30 cellular contexts compared by ENCODE assay signal in the genomic region with DNA sequence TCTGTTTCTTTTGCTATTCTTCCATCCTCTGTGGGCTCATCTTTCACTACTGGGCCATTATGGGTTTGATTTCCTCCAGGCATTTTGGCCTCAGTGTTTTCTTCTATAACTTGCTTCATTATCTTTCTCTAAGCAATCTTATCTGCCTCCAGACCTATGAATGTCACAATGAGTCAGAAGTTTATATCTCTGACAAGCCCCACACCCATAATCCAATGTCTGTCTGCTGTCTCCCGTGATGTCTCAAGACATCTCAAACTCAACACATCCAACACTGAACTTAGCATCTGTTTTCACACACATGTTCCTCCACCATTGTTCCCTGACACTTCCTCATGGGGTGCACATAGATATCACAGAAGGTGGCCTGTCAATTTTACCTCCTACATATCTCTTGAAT. TPM values are rescaled to one million over a fixed set of nuclear protein-coding genes. Genes with fewer than 3 reads are reported as not detected.
"Had no signal": no experiment of that assay in that cellular context is flagged by ENCODE, and none has a peak within 500 bp of the region (broad histone marks: within the 10 kb centered on the region; RNA-seq: fewer than 3 reads in every experiment).

No MANE protein-coding gene starts in this region.

- H3K36me3 ChIP-seq: heart right ventricle, thyroid gland, upper lobe of right lung, WERI-Rb-1 had no signal

- H3K27ac ChIP-seq: foreskin keratinocyte, heart right ventricle, thyroid gland, upper lobe of right lung, WERI-Rb-1 had no signal

- H3K9me3 ChIP-seq: thyroid gland, upper lobe of right lung had no signal

- H3K27ac Mint-ChIP-seq: activated naive CD8-positive, alpha-beta T cell treated with anti-CD3 and anti-CD28 coated beads, Interleukin-2, amount 10 ng/mL, durations not matched to agents 7 days and 5 days; natural killer cell treated with Interleukin-12 subunit alpha and Interleukin-12 subunit beta and Interleukin-15 and Interleukin-18, amount 100 ng/mL, for 72 hours; stimulated activated memory B cell treated with anti-CD40 and anti-IgM and Interleukin-4, amounts not matched to agents 10 μg/mL and 1 μg/mL and 100 μg/mL, for 72 hours; T-helper 1 cell treated with Interleukin-12 subunit alpha and Interleukin-12 subunit beta and Interleukin-4 antibody, amounts not matched to agents 30 μg/mL and 1 μg/mL, for 36 hours had no signal

- H3K4me3 ChIP-seq: heart right ventricle, thyroid gland, upper lobe of right lung had no signal

- H3K9me3 Mint-ChIP-seq: activated naive CD8-positive, alpha-beta T cell treated with anti-CD3 and anti-CD28 coated beads, Interleukin-2, amount 10 ng/mL, durations not matched to agents 7 days and 5 days; stimulated activated naive CD8-positive, alpha-beta T cell treated with anti-CD3 and anti-CD28 coated beads, Interleukin-15, amount 100 ng/mL, for 72 hours; T-helper 1 cell treated with Interleukin-12 subunit alpha and Interleukin-12 subunit beta and Interleukin-4 antibody, amounts not matched to agents 30 μg/mL and 1 μg/mL, for 36 hours had no signal

- DNase-seq: activated CD4-positive, alpha-beta T cell treated with anti-CD3 and anti-CD28 coated beads for 48 hours; activated CD4-positive, alpha-beta T cell treated with anti-CD3 and anti-CD28 coated beads, Interleukin-2, amount 50 U/mL, for 48 hours; activated CD8-positive, alpha-beta memory T cell treated with anti-CD3 and anti-CD28 coated beads for 24 hours; activated effector memory CD4-positive, alpha-beta T cell treated with Interleukin-2 at 50 U/mL for 16 hours; activated naive CD4-positive, alpha-beta T cell treated with Interleukin-2 at 50 U/mL for 16 hours; activated naive CD8-positive, alpha-beta T cell treated with anti-CD3 and anti-CD28 coated beads, Interleukin-2, amount 10 ng/mL, durations not matched to agents 7 days and 5 days; amniotic stem cell; caudate nucleus; cortex of kidney; foreskin keratinocyte; heart right ventricle; islet precursor cell; mammary epithelial cell; right cardiac atrium; stimulated activated CD4-positive, alpha-beta T cell treated with anti-CD3 and anti-CD28 coated beads, Interleukin-1b, Interleukin-23, amount 100 ng/mL, for 48 hours; stimulated activated CD4-positive, alpha-beta T cell treated with anti-CD3 and anti-CD28 coated beads, Interleukin-4, amount 100 ng/mL, for 4 hours; stimulated activated CD8-positive, alpha-beta memory T cell treated with anti-CD3 and anti-CD28 coated beads, Interleukin-4, amount 100 ng/mL, for 48 hours; stimulated activated naive CD8-positive, alpha-beta T cell treated with anti-CD3 and anti-CD28 coated beads, Interleukin-15, amount 100 ng/mL, for 72 hours; T-helper 9 cell; thyroid gland; upper lobe of right lung; WERI-Rb-1 had no signal

- ATAC-seq: activated CD4-positive, CD25-positive, alpha-beta regulatory T cell treated with anti-CD3 and anti-CD28 coated beads, Interleukin-2, amount 50 U/mL, for 24 hours; esophagus mucosa; foreskin keratinocyte; heart right ventricle; natural killer cell treated with Interleukin-12 subunit alpha and Interleukin-12 subunit beta and Interleukin-15 and Interleukin-18, amount 100 ng/mL, for 72 hours; right cardiac atrium; stimulated activated memory B cell treated with anti-CD40 and anti-IgM and Interleukin-4, amounts not matched to agents 10 μg/mL and 1 μg/mL and 100 μg/mL, for 72 hours; stimulated activated naive CD8-positive, alpha-beta T cell treated with anti-CD3 and anti-CD28 coated beads, Interleukin-15, amount 100 ng/mL, for 72 hours; upper lobe of right lung had no signal

- H3K36me3 Mint-ChIP-seq: activated naive CD8-positive, alpha-beta T cell treated with anti-CD3 and anti-CD28 coated beads, Interleukin-2, amount 10 ng/mL, durations not matched to agents 7 days and 5 days; natural killer cell treated with Interleukin-12 subunit alpha and Interleukin-12 subunit beta and Interleukin-15 and Interleukin-18, amount 100 ng/mL, for 72 hours; stimulated activated memory B cell treated with anti-CD40 and anti-IgM and Interleukin-4, amounts not matched to agents 10 μg/mL and 1 μg/mL and 100 μg/mL, for 72 hours had no signal

- H3K4me1 Mint-ChIP-seq: activated naive CD8-positive, alpha-beta T cell treated with anti-CD3 and anti-CD28 coated beads, Interleukin-2, amount 10 ng/mL, durations not matched to agents 7 days and 5 days; stimulated activated naive CD8-positive, alpha-beta T cell treated with anti-CD3 and anti-CD28 coated beads, Interleukin-15, amount 100 ng/mL, for 72 hours had no signal

- H3K4me1 ChIP-seq: thyroid gland, upper lobe of right lung had no signal

- FAIRE-seq: astrocyte, endothelial cell of umbilical vein, TTC549 had no signal

- H3K27me3 Mint-ChIP-seq: activated naive CD8-positive, alpha-beta T cell treated with anti-CD3 and anti-CD28 coated beads, Interleukin-2, amount 10 ng/mL, durations not matched to agents 7 days and 5 days; stimulated activated memory B cell treated with anti-CD40 and anti-IgM and Interleukin-4, amounts not matched to agents 10 μg/mL and 1 μg/mL and 100 μg/mL, for 72 hours had no signal

- H3K27me3 ChIP-seq: foreskin keratinocyte, heart right ventricle, thyroid gland, upper lobe of right lung had no signal

- H3K4me3 Mint-ChIP-seq: activated naive CD8-positive, alpha-beta T cell treated with anti-CD3 and anti-CD28 coated beads, Interleukin-2, amount 10 ng/mL, durations not matched to agents 7 days and 5 days; natural killer cell treated with Interleukin-12 subunit alpha and Interleukin-12 subunit beta and Interleukin-15 and Interleukin-18, amount 100 ng/mL, for 72 hours; stimulated activated memory B cell treated with anti-CD40 and anti-IgM and Interleukin-4, amounts not matched to agents 10 μg/mL and 1 μg/mL and 100 μg/mL, for 72 hours; stimulated activated naive CD8-positive, alpha-beta T cell treated with anti-CD3 and anti-CD28 coated beads, Interleukin-15, amount 100 ng/mL, for 72 hours; T-helper 1 cell treated with Interleukin-12 subunit alpha and Interleukin-12 subunit beta and Interleukin-4 antibody, amounts not matched to agents 30 μg/mL and 1 μg/mL, for 36 hours had no signal

RNA-seq across cellular contexts. Expression of a gene that starts 46.7 kb away (rescaled TPM):
- total RNA-seq: activated naive CD8-positive, alpha-beta T cell treated with anti-CD3 and anti-CD28 coated beads, Interleukin-2, amount 10 ng/mL, durations not matched to agents 7 days and 5 days had no signal
